ENCODE assay signal across 7 cellular contexts in the genomic region with DNA sequence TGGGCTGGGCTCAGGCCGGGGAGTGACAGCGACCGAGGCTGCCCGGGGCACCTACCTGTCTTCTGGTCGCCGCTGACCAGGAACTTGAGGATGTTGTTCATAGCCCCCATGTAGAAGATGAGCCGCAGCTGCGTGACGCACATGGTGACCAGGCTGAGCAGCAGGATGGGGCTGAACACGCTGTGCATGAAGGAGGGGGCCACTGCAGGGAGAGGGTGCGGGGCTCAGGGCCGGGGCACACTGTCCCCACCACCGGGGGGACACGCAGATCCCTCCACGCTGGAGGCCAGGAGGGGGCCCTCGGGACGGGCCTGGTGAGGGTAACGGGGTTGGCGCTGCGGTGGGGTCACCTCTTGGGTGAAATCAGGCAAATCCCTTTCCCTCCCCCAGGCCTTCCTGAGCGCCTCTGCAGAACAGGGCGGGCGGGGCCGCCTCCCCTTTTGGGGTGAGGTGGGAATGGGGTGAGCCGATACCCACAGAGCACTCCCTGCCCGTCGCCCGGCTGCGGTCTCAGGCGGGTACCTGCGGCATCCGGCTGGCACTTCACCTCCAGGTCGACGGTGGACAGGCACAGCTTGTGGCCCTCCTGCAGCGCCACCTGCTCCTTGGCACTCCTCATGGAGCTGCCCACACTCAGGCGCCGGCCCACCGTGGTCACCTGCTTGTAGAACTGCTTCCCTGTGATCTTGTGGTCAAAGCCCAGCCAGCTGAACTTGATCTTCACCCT. TPM values are rescaled to one million over a fixed set of nuclear protein-coding genes. Genes with fewer than 3 reads are reported as not detected.
A peak's percentile ranks its signal among the peaks of the same experiment; 100 is the strongest.
DNase-seq lines count a peak whose midpoint lies in the region; ATAC-seq, FAIRE-seq and TF ChIP-seq lines count a peak whose summit lies in the region.
"Had no signal": no experiment of that assay in that cellular context is flagged by ENCODE, and none has a peak within 500 bp of the region (broad histone marks: within the 10 kb centered on the region; RNA-seq: fewer than 3 reads in every experiment).

No MANE protein-coding gene starts in this region.

- H3K9me2 ChIP-seq in OCI-LY1 (ENCODE audit: low read depth, low read length): no peaks in the 10 kb centered on the region

- H3K4me3 ChIP-seq in OCI-LY1 (ENCODE audit: low read depth, low read length, poor library complexity, severe bottlenecking): no peak overlapping the region
- H3K4me3 ChIP-seq in gastroesophageal sphincter: no peak overlapping the region
- no peak overlapping the region for H3K4me3 ChIP-seq in subcutaneous abdominal adipose tissue (ENCODE audit: low read depth in 1 of 5, low read length in 5 of 5)

- DNase-seq in SIG-M5 treated with dmso at 0.1 percent for 504 hours (lab: John Stamatoyannopoulos, UW; ENCODE audit: unreplicated experiment) (no peak), frontal cortex (ENCODE audit: low spot score in 2 of 2) (no peak)
- DNase-seq: NCI-H187 treated with DMSO at 0.1 percent for 48 hours had no signal

- no peak for TF ChIP-seq EP300 in gastroesophageal sphincter (IDR thresholded peaks at IDR 0.05)

- no peaks in the 10 kb centered on the region for H3F3A ChIP-seq in OCI-LY1 (ENCODE audit: insufficient read depth, low read length)

- H4K20me1 ChIP-seq in OCI-LY1 (ENCODE audit: insufficient read depth, low read length): no peaks in the 10 kb centered on the region

- H3K79me2 ChIP-seq in OCI-LY1 (ENCODE audit: insufficient read depth, low read length): no peaks in the 10 kb centered on the region

- H3K9ac ChIP-seq in OCI-LY1 (ENCODE audit: low read length): no peak overlapping the region
- no peak overlapping the region for H3K9ac ChIP-seq in subcutaneous abdominal adipose tissue (ENCODE audit: low read length in 5 of 5)

- H3K27ac ChIP-seq in OCI-LY1 (ENCODE audit: low read depth, low read length, poor library complexity, severe bottlenecking): peak overlapping the region; percentile 71
- H3K27ac ChIP-seq in gastroesophageal sphincter: peak overlapping the region in 3 of 4 donors; percentile 53 to 61 (median 54)
- peak overlapping the region; percentile 70 for H3K27ac ChIP-seq in subcutaneous abdominal adipose tissue (ENCODE audit: low read depth, low read length)

- H3K36me3 ChIP-seq in OCI-LY1 (ENCODE audit: insufficient read depth, low read length): peaks cover 71% of the 10 kb centered on the region
- H3K36me3 ChIP-seq in gastroesophageal sphincter: peaks cover 0 to 33% of the 10 kb centered on the region in 2 donors
- H3K36me3 ChIP-seq in subcutaneous abdominal adipose tissue (ENCODE audit: control insufficient read depth in 5 of 5, insufficient read depth in 5 of 5, low read length in 5 of 5): peaks cover 0 to 50% (median 20%) of the 10 kb centered on the region in 5 donors

- no peak overlapping the region for H3K4me2 ChIP-seq in OCI-LY1 (ENCODE audit: low read length)

- FAIRE-seq in frontal cortex (lab: Jason Lieb, UNC): no peak

- WGBS in gastroesophageal sphincter (ENCODE audit: low coverage in 1 of 2), 2 donors: 92% methylated on average over 5 of the region's 38 CpGs; no CpG with 5 or more reads in 1 of the 2 donors

- TF ChIP-seq CTCF in OCI-LY1 (IDR thresholded peaks at IDR 0.05; ENCODE audit: low read length) (no peak), gastroesophageal sphincter (IDR thresholded peaks at IDR 0.05) (no peak)

- no peaks in the 10 kb centered on the region for H3K9me3 ChIP-seq in OCI-LY1 (ENCODE audit: low read length)
- no peaks in the 10 kb centered on the region for H3K9me3 ChIP-seq in gastroesophageal sphincter
- H3K9me3 ChIP-seq in subcutaneous abdominal adipose tissue (ENCODE audit: control insufficient read depth in 5 of 5, low read length in 5 of 5): no peaks in the 10 kb centered on the region

- H3K27me3 ChIP-seq in OCI-LY1 (ENCODE audit: insufficient read depth, low read length): no peaks in the 10 kb centered on the region
- H3K27me3 ChIP-seq in gastroesophageal sphincter: no peaks in the 10 kb centered on the region
- H3K27me3 ChIP-seq in subcutaneous abdominal adipose tissue (ENCODE audit: control insufficient read depth in 5 of 5, insufficient read depth in 4 of 5, low read length in 5 of 5): no peaks in the 10 kb centered on the region

- H3K4me1 ChIP-seq in OCI-LY1 (ENCODE audit: insufficient read depth, low read length, severe bottlenecking): peaks cover 36% of the 10 kb centered on the region
- peaks cover 0 to 19% (median 11%) of the 10 kb centered on the region in 3 donors for H3K4me1 ChIP-seq in gastroesophageal sphincter
- H3K4me1 ChIP-seq in subcutaneous abdominal adipose tissue (ENCODE audit: control insufficient read depth in 5 of 5, insufficient read depth in 5 of 5, low read length in 5 of 5): peaks cover 5 to 25% (median 14%) of the 10 kb centered on the region in 5 donors

- no peak for TF ChIP-seq POLR2A in gastroesophageal sphincter (IDR thresholded peaks at IDR 0.05)

- ATAC-seq in gastroesophageal sphincter (peak; percentile 16), GM18868 (IDR thresholded peaks at IDR 0.05; ENCODE audit: unreplicated experiment) (no peak)

- no peak overlapping the region for H2AFZ ChIP-seq in OCI-LY1 (ENCODE audit: low read length)

RNA-seq across cellular contexts. Expression of gene PITPNA, which starts 28.3 kb away (rescaled TPM):
- total RNA-seq in gastroesophageal sphincter (10 to 100 TPM; 40.8 to 61.1 (median 45.5) TPM), frontal cortex (18.8 TPM)

RNA-seq across cellular contexts. Expression of gene SLC43A2, which starts 37.7 kb away (rescaled TPM):
- total RNA-seq in gastroesophageal sphincter (10 to 100 TPM in 3 of 4 donors, 1 to 10 TPM in 1; 6.4 to 16.8 (median 10.4) TPM), frontal cortex (15.5 TPM)

RNA-seq across cellular contexts. Expression of gene SCARF1, which starts 54.6 kb away (rescaled TPM):
- total RNA-seq in gastroesophageal sphincter (10 to 100 TPM in 3 of 4 donors, 1 to 10 TPM in 1; 8.9 to 16.8 (median 12.7) TPM), frontal cortex (3.3 TPM)

RNA-seq across cellular contexts. Expression of gene RILP, which starts 58.8 kb away (rescaled TPM):
- total RNA-seq in gastroesophageal sphincter: 10 to 100 TPM; 17.4 to 33.4 (median 22.2) TPM
- 2.9 TPM for total RNA-seq in frontal cortex
